17 cellular contexts compared by ENCODE assay signal in the genomic region with DNA sequence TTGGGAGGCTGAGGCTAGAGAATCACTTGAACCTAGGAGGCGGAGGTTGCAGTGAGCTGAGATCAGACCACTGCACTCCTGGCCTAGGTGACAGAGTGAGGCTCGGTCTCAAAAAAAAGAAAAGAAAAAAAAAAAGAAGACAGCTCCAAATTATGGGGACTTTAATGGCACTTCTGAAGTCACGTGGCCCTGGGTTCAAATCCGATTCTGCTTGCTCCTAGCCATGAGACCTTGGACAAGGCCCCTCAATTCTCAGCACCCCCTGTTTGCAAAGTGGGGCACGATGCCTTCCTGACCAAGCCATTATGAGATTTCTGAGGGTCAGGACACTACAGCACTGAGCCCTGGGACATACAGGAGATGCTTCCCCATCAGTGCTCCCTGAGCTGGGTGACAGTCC. TPM values are rescaled to one million over a fixed set of nuclear protein-coding genes. Genes with fewer than 3 reads are reported as not detected.
DNase-seq lines count a peak whose midpoint lies in the region; ATAC-seq and TF ChIP-seq lines count a peak whose summit lies in the region.
"Had no signal": no experiment of that assay in that cellular context is flagged by ENCODE, and none has a peak within 500 bp of the region (broad histone marks: within the 10 kb centered on the region; RNA-seq: fewer than 3 reads in every experiment).

No MANE protein-coding gene starts in this region.

- H3K36me3 Mint-ChIP-seq in activated CD8-positive, alpha-beta memory T cell treated with anti-CD3 and anti-CD28 coated beads, Interleukin-2, amount 10 ng/mL, durations not matched to agents 7 days and 5 days, result peaks cover 8% of the 10 kb centered on the region
- H3K36me3 Mint-ChIP-seq in activated B cell treated with CpG ODN at 0.5 μM for 24 hours (ENCODE audit: low read depth) (no peaks in the 10 kb centered on the region), immature natural killer cell (peaks cover 0 to 7% (median 0%) of the 10 kb centered on the region in 3 donors)
- no peaks in the 10 kb centered on the region for H3K36me3 Mint-ChIP-seq in stimulated activated effector memory CD8-positive, alpha-beta T cell treated with anti-CD3 and anti-CD28 coated beads, Interleukin-12 subunit alpha, Interleukin-12 subunit beta, amount 100 ng/mL, for 72 hours

- H3K9me3 Mint-ChIP-seq in activated CD8-positive, alpha-beta memory T cell treated with anti-CD3 and anti-CD28 coated beads, Interleukin-2, amount 10 ng/mL, durations not matched to agents 7 days and 5 days (ENCODE audit: low read depth), result peaks cover 1% of the 10 kb centered on the region
- no peaks in the 10 kb centered on the region for H3K9me3 Mint-ChIP-seq in activated B cell treated with CpG ODN at 0.5 μM for 24 hours
- no peaks in the 10 kb centered on the region for H3K9me3 Mint-ChIP-seq in immature natural killer cell
- H3K9me3 Mint-ChIP-seq in stimulated activated effector memory CD8-positive, alpha-beta T cell treated with anti-CD3 and anti-CD28 coated beads, Interleukin-12 subunit alpha, Interleukin-12 subunit beta, amount 100 ng/mL, for 72 hours, result no peaks in the 10 kb centered on the region

- no peak for DNase-seq in activated CD8-positive, alpha-beta memory T cell treated with anti-CD3 and anti-CD28 coated beads, Interleukin-2, amount 10 ng/mL, durations not matched to agents 7 days and 5 days
- DNase-seq in activated CD8-positive, alpha-beta memory T cell treated with anti-CD3 and anti-CD28 coated beads, Interleukin-2, amount 50 U/mL, for 48 hours, result no peak
- DNase-seq in activated B cell treated with CpG ODN at 0.5 μM for 24 hours, result no peak
- no peak for DNase-seq in immature natural killer cell
- no peak for DNase-seq in stimulated activated effector memory CD8-positive, alpha-beta T cell treated with anti-CD3 and anti-CD28 coated beads, Interleukin-12 subunit alpha, Interleukin-12 subunit beta, amount 100 ng/mL, for 72 hours (ENCODE audit: low spot score in 2 of 2)
- DNase-seq in kidney glomerular epithelial cell (lab: John Stamatoyannopoulos, UW), result no peak
- DNase-seq in H4 (ENCODE audit: low spot score), result no peak
- DNase-seq: activated effector memory CD4-positive, alpha-beta T cell treated with Interleukin-2 at 50 U/mL for 16 hours; GF-D8; GOT3; NCI-H1417 treated with DMSO at 0.1 percent for 48 hours; NCI-H446 treated with DMSO at 0.1 percent for 48 hours; OCI-M1; stimulated activated CD4-positive, alpha-beta T cell treated with anti-CD3 and anti-CD28 coated beads, Interleukin-4, amount 100 ng/mL, for 4 hours; stimulated activated naive B cell treated with anti-CD40 and anti-IgM and Interleukin-4, amounts not matched to agents 10 μg/mL and 1 μg/mL and 100 μg/mL, for 72 hours had no signal

- no peak overlapping the region for H3K4me3 Mint-ChIP-seq in activated CD8-positive, alpha-beta memory T cell treated with anti-CD3 and anti-CD28 coated beads, Interleukin-2, amount 10 ng/mL, durations not matched to agents 7 days and 5 days
- H3K4me3 Mint-ChIP-seq in activated B cell treated with CpG ODN at 0.5 μM for 24 hours, result peak overlapping the region; percentile 38
- H3K4me3 Mint-ChIP-seq in immature natural killer cell, result peak overlapping the region; percentile 28 to 69 (median 51)
- H3K4me3 Mint-ChIP-seq in stimulated activated effector memory CD8-positive, alpha-beta T cell treated with anti-CD3 and anti-CD28 coated beads, Interleukin-12 subunit alpha, Interleukin-12 subunit beta, amount 100 ng/mL, for 72 hours, result no peak overlapping the region

- H3K4me1 Mint-ChIP-seq in activated CD8-positive, alpha-beta memory T cell treated with anti-CD3 and anti-CD28 coated beads, Interleukin-2, amount 10 ng/mL, durations not matched to agents 7 days and 5 days, result peaks cover 27% of the 10 kb centered on the region
- H3K4me1 Mint-ChIP-seq in activated B cell treated with CpG ODN at 0.5 μM for 24 hours, result peaks cover 45% of the 10 kb centered on the region
- H3K4me1 Mint-ChIP-seq in immature natural killer cell, result peaks cover 55 to 59% of the 10 kb centered on the region in 2 donors
- H3K4me1 Mint-ChIP-seq in stimulated activated effector memory CD8-positive, alpha-beta T cell treated with anti-CD3 and anti-CD28 coated beads, Interleukin-12 subunit alpha, Interleukin-12 subunit beta, amount 100 ng/mL, for 72 hours, result peaks cover 18% of the 10 kb centered on the region

- CTCF ChIA-PET in activated CD8-positive, alpha-beta memory T cell treated with anti-CD3 and anti-CD28 coated beads, Interleukin-2, amount 10 ng/mL, durations not matched to agents 7 days and 5 days (lab: Charles Lee), result interaction anchor here (0.5 to 5.4 kb wide), 8 partner anchors 10 to 265 kb away, joined by 3 to 42 read pairs (median 4); a partner anchor contains a TSS
- CTCF ChIA-PET in activated B cell treated with CpG ODN at 0.5 μM for 24 hours (lab: Charles Lee), result interaction anchor here (1.3 to 2.1 kb wide), 3 partner anchors 10 to 121 kb away, joined by 4 to 11 read pairs (median 6); a partner anchor contains a TSS

- peak overlapping the region; percentile 32 for H3K27ac Mint-ChIP-seq in activated CD8-positive, alpha-beta memory T cell treated with anti-CD3 and anti-CD28 coated beads, Interleukin-2, amount 10 ng/mL, durations not matched to agents 7 days and 5 days
- no peak overlapping the region for H3K27ac Mint-ChIP-seq in activated B cell treated with CpG ODN at 0.5 μM for 24 hours
- peak overlapping the region; percentile 76 to 93 (median 84) for H3K27ac Mint-ChIP-seq in immature natural killer cell
- H3K27ac Mint-ChIP-seq in stimulated activated effector memory CD8-positive, alpha-beta T cell treated with anti-CD3 and anti-CD28 coated beads, Interleukin-12 subunit alpha, Interleukin-12 subunit beta, amount 100 ng/mL, for 72 hours, result peak overlapping the region; percentile 74

- no peak for ATAC-seq in activated CD8-positive, alpha-beta memory T cell treated with anti-CD3 and anti-CD28 coated beads, Interleukin-2, amount 10 ng/mL, durations not matched to agents 7 days and 5 days
- ATAC-seq in activated B cell treated with CpG ODN at 0.5 μM for 24 hours (ENCODE audit: low read depth), result no peak
- no peak for ATAC-seq in stimulated activated effector memory CD8-positive, alpha-beta T cell treated with anti-CD3 and anti-CD28 coated beads, Interleukin-12 subunit alpha, Interleukin-12 subunit beta, amount 100 ng/mL, for 72 hours
- no peak for ATAC-seq in GM19452 (IDR thresholded peaks at IDR 0.05; ENCODE audit: unreplicated experiment)
- ATAC-seq: stimulated activated naive B cell treated with anti-CD40 and anti-IgM and Interleukin-4, amounts not matched to agents 10 μg/mL and 1 μg/mL and 100 μg/mL, for 72 hours had no signal

- no peaks in the 10 kb centered on the region for H3K27me3 Mint-ChIP-seq in activated CD8-positive, alpha-beta memory T cell treated with anti-CD3 and anti-CD28 coated beads, Interleukin-2, amount 10 ng/mL, durations not matched to agents 7 days and 5 days
- H3K27me3 Mint-ChIP-seq in activated B cell treated with CpG ODN at 0.5 μM for 24 hours, result no peaks in the 10 kb centered on the region
- peaks cover 0 to 5% (median 1%) of the 10 kb centered on the region in 3 donors for H3K27me3 Mint-ChIP-seq in immature natural killer cell (ENCODE audit: low read depth in 3 of 3)
- H3K27me3 Mint-ChIP-seq: stimulated activated naive B cell treated with anti-CD40 and anti-IgM and Interleukin-4, amounts not matched to agents 10 μg/mL and 1 μg/mL and 100 μg/mL, for 72 hours had no signal

- no peak for TF ChIP-seq CTCF in activated B cell treated with CpG ODN at 0.5 μM for 24 hours (IDR thresholded peaks at IDR 0.05)

- intact Hi-C loops in activated B cell treated with CpG ODN at 0.5 μM for 24 hours (cut with micrococcal nuclease), result no loop called here

- POLR2A ChIA-PET in activated B cell treated with CpG ODN at 0.5 μM for 24 hours (lab: Charles Lee), result interaction anchor here (0.6 to 2.8 kb wide), 3 partner anchors 13 to 121 kb away, joined by 6 to 8 read pairs (median 6); a partner anchor contains a TSS

RNA-seq across cellular contexts. Expression of a gene that starts 1.1 kb away (rescaled TPM):
- total RNA-seq in activated CD8-positive, alpha-beta memory T cell treated with anti-CD3 and anti-CD28 coated beads, Interleukin-2, amount 10 ng/mL, durations not matched to agents 7 days and 5 days, result 10 to 100 TPM; 18.4 to 21.3 TPM
- 4.8 and 6.1 TPM in 2 replicates for total RNA-seq in activated B cell treated with CpG ODN at 0.5 μM for 24 hours
- polyA plus RNA-seq in immature natural killer cell, result 10 to 100 TPM in 1 of 3 donors, 1 to 10 TPM in 2; 7.2 to 12.1 (median 8.6) TPM
- 1.8 and 3.0 TPM in 2 replicates for total RNA-seq in H4 (2014; rRNA removed; shearing (Covaris generic))
- polyA plus RNA-seq: neural cell had no signal

RNA-seq across cellular contexts. Expression of a gene that starts 22.0 kb away (rescaled TPM):
- 10 to 100 TPM; 33.6 to 34.3 TPM for total RNA-seq in activated CD8-positive, alpha-beta memory T cell treated with anti-CD3 and anti-CD28 coated beads, Interleukin-2, amount 10 ng/mL, durations not matched to agents 7 days and 5 days
- 6.9 and 8.1 TPM in 2 replicates for total RNA-seq in activated B cell treated with CpG ODN at 0.5 μM for 24 hours
- polyA plus RNA-seq in immature natural killer cell, result 1 to 10 TPM in 1 of 3 donors, under 1 TPM in 1, not detected in 1; 0.12 to 1.0 TPM
- 25.3 and 45.7 TPM in 2 replicates for total RNA-seq in H4 (2014; rRNA removed; shearing (Covaris generic))

RNA-seq across cellular contexts. Expression of a gene that starts 43.9 kb away (rescaled TPM):
- 10 to 100 TPM; 75.7 to 93.5 TPM for total RNA-seq in activated CD8-positive, alpha-beta memory T cell treated with anti-CD3 and anti-CD28 coated beads, Interleukin-2, amount 10 ng/mL, durations not matched to agents 7 days and 5 days
- total RNA-seq in activated B cell treated with CpG ODN at 0.5 μM for 24 hours, result 39.9 and 47.5 TPM in 2 replicates
- polyA plus RNA-seq in immature natural killer cell, result 10 to 100 TPM; 84.0 to 97.8 (median 94.1) TPM
- total RNA-seq in H4 (2014; rRNA removed; shearing (Covaris generic)), result 12.4 and 14.8 TPM in 2 replicates

RNA-seq across cellular contexts. Expression of a gene that starts 52.8 kb away (rescaled TPM):
- 100 to 1,000 TPM; 109 to 117 TPM for total RNA-seq in activated CD8-positive, alpha-beta memory T cell treated with anti-CD3 and anti-CD28 coated beads, Interleukin-2, amount 10 ng/mL, durations not matched to agents 7 days and 5 days
- 105 and 135 TPM in 2 replicates for total RNA-seq in activated B cell treated with CpG ODN at 0.5 μM for 24 hours
- polyA plus RNA-seq in immature natural killer cell, result 10 to 100 TPM; 77.3 to 97.7 (median 89.1) TPM
- 32.8 and 49.8 TPM in 2 replicates for total RNA-seq in H4 (2014; rRNA removed; shearing (Covaris generic))

Comparison
In these comparisons a context has a peak if more than half of its experiments do, and no peak if none do; other contexts are left out.
1. H3K4me3 Mint-ChIP-seq: peak in activated B cell treated with CpG ODN at 0.5 μM for 24 hours (single experiment) and immature natural killer cell (5 of 5); none in activated CD8-positive, alpha-beta memory T cell treated with anti-CD3 and anti-CD28 coated beads, Interleukin-2, amount 10 ng/mL, durations not matched to agents 7 days and 5 days (single experiment) and stimulated activated effector memory CD8-positive, alpha-beta T cell treated with anti-CD3 and anti-CD28 coated beads, Interleukin-12 subunit alpha, Interleukin-12 subunit beta, amount 100 ng/mL, for 72 hours (single experiment).